23 cellular contexts compared by ENCODE assay signal in genomic region chr12:93080452-93080851, GRCh38.
DNase-seq lines count a peak whose midpoint lies in the region; ATAC-seq and TF ChIP-seq lines count a peak whose summit lies in the region.
"Had no signal": no experiment of that assay in that cellular context is flagged by ENCODE, and none has a peak within 500 bp of the region (broad histone marks: within the 10 kb centered on the region; RNA-seq: fewer than 3 reads in every experiment).

No MANE protein-coding gene starts in this region.

- POLR2A ChIA-PET in WTC11 (lab: Charles Lee): interaction anchor here (1.5 kb wide), 1 partner anchor 151 kb away, joined by 5 read pairs; the partner anchor contains the start of gene EEA1
- POLR2A ChIA-PET in A673 (lab: Charles Lee; ENCODE audit: low non-redundant PET): no interaction called here

- H3K9me3 ChIP-seq in iPS DF 6.9 (ENCODE audit: control insufficient read depth, insufficient read depth, low read length) (no peaks in the 10 kb centered on the region), osteoblast (ENCODE audit: low read depth, low read length) (no peaks in the 10 kb centered on the region), A673 (ENCODE audit: low read depth, low read length, poor library complexity, severe bottlenecking) (no peaks in the 10 kb centered on the region)
- H3K9me3 ChIP-seq: pancreas, sigmoid colon, thoracic aorta had no signal

- peaks cover 15% of the 10 kb centered on the region for H3K9me3 Mint-ChIP-seq in WTC11
- H3K9me3 Mint-ChIP-seq: activated CD8-positive, alpha-beta T cell treated with anti-CD3 and anti-CD28 coated beads for 36 hours; activated naive CD4-positive, alpha-beta T cell treated with anti-CD3 and anti-CD28 coated beads for 36 hours; central memory CD8-positive, alpha-beta T cell had no signal

- peak overlapping the region; percentile 53 for H3K4me3 Mint-ChIP-seq in WTC11
- H3K4me3 Mint-ChIP-seq: activated CD8-positive, alpha-beta T cell treated with anti-CD3 and anti-CD28 coated beads for 36 hours; activated naive CD4-positive, alpha-beta T cell treated with anti-CD3 and anti-CD28 coated beads for 36 hours; CD14-positive monocyte; central memory CD8-positive, alpha-beta T cell; stimulated activated naive B cell treated with anti-CD40 and anti-IgM and Interleukin-4, amounts not matched to agents 10 μg/mL and 1 μg/mL and 100 μg/mL, for 72 hours had no signal

- peak overlapping the region; percentile 74 for H3K27ac ChIP-seq in iPS DF 6.9 (ENCODE audit: low read length)
- H3K27ac ChIP-seq in osteoblast (ENCODE audit: low read depth, low read length): peak overlapping the region; percentile 49
- no peak overlapping the region for H3K27ac ChIP-seq in substantia nigra (ENCODE audit: low read depth, low read length, poor library complexity, severe bottlenecking)
- no peak overlapping the region for H3K27ac ChIP-seq in A673 (ENCODE audit: low read depth, low read length, poor library complexity, severe bottlenecking)
- H3K27ac ChIP-seq: pancreas, sigmoid colon, thoracic aorta had no signal

- no CpG with 5 or more reads among the region's 2 CpGs for WGBS in iPS DF 6.9 (ENCODE audit: insufficient coverage, insufficient read length)

- intact Hi-C loops in A673 (cut with micrococcal nuclease; ENCODE audit: unreplicated experiment): no loop called here

- H3K36me3 ChIP-seq in H7 (replicated peaks; ENCODE audit: control insufficient read depth, insufficient read depth, low read length) (no peaks in the 10 kb centered on the region), iPS DF 6.9 (ENCODE audit: control insufficient read depth, insufficient read depth, low read length) (no peaks in the 10 kb centered on the region), osteoblast (ENCODE audit: insufficient read depth, low read length) (no peaks in the 10 kb centered on the region), A673 (ENCODE audit: insufficient read depth, low read length, poor library complexity, severe bottlenecking) (no peaks in the 10 kb centered on the region)
- H3K36me3 ChIP-seq: pancreas, sigmoid colon, thoracic aorta had no signal

- peak overlapping the region; percentile 28 for H2AFZ ChIP-seq in osteoblast (ENCODE audit: low read length)

- no peaks in the 10 kb centered on the region for H3K27me3 ChIP-seq in H7 (ENCODE audit: control insufficient read depth, insufficient read depth, low read length)
- no peaks in the 10 kb centered on the region for H3K27me3 ChIP-seq in iPS DF 6.9 (ENCODE audit: control insufficient read depth, insufficient read depth, low read length)
- H3K27me3 ChIP-seq in osteoblast (ENCODE audit: insufficient read depth, low read length): no peaks in the 10 kb centered on the region
- H3K27me3 ChIP-seq in A673 (replicated peaks; ENCODE audit: insufficient read depth, low read depth, low read length, poor library complexity): no peaks in the 10 kb centered on the region
- H3K27me3 ChIP-seq: pancreas, sigmoid colon had no signal

- H3K79me2 ChIP-seq in osteoblast (ENCODE audit: insufficient read depth, low read length): no peaks in the 10 kb centered on the region

- ATAC-seq in WTC11 (peak; percentile 94), HG02642 (IDR thresholded peaks at IDR 0.05; ENCODE audit: poor library complexity, unreplicated experiment) (no peak)
- ATAC-seq: activated CD8-positive, alpha-beta T cell treated with anti-CD3 and anti-CD28 coated beads for 36 hours; pancreas; stimulated activated naive B cell treated with anti-CD40 and anti-IgM and Interleukin-4, amounts not matched to agents 10 μg/mL and 1 μg/mL and 100 μg/mL, for 72 hours had no signal

- TF ChIP-seq CTCF in WTC11 (IDR thresholded peaks at IDR 0.05) (no peak), osteoblast (IDR thresholded peaks at IDR 0.05; ENCODE audit: extremely low read depth, low read depth, low read length) (no peak), A673 (conservative IDR thresholded peaks at IDR 0.05; ENCODE audit: low read depth, low read length) (no peak)

- BruUV-seq in A673 (replicated peaks; lab: Mats Ljungman, UMichigan): no TSS peak

- H3K27ac Mint-ChIP-seq in WTC11: peak overlapping the region; percentile 95
- H3K27ac Mint-ChIP-seq: activated CD8-positive, alpha-beta T cell treated with anti-CD3 and anti-CD28 coated beads for 36 hours; activated naive CD4-positive, alpha-beta T cell treated with anti-CD3 and anti-CD28 coated beads for 36 hours; stimulated activated naive B cell treated with anti-CD40 and anti-IgM and Interleukin-4, amounts not matched to agents 10 μg/mL and 1 μg/mL and 100 μg/mL, for 72 hours had no signal

- peaks cover 9% of the 10 kb centered on the region for H3K36me3 Mint-ChIP-seq in WTC11
- H3K36me3 Mint-ChIP-seq: CD14-positive monocyte had no signal

- H3K4me3 ChIP-seq in H7 (ENCODE audit: insufficient read depth, low read depth, low read length) (no peak overlapping the region), iPS DF 6.9 (ENCODE audit: low read length) (no peak overlapping the region), osteoblast (ENCODE audit: insufficient read depth, low read length) (no peak overlapping the region), A673 (ENCODE audit: low read depth, low read length, poor library complexity, severe bottlenecking) (no peak overlapping the region)
- H3K4me3 ChIP-seq: pancreas, sigmoid colon, thoracic aorta had no signal

- peaks cover 55% of the 10 kb centered on the region for H3K4me1 Mint-ChIP-seq in WTC11
- H3K4me1 Mint-ChIP-seq: CD14-positive monocyte; central memory CD8-positive, alpha-beta T cell had no signal

- CTCF ChIA-PET in WTC11 (lab: Charles Lee): interaction anchor here (1.0 to 1.9 kb wide), 5 partner anchors 14 to 150 kb away, joined by 3 to 9 read pairs (median 5); no protein-coding TSS in a partner anchor
- CTCF ChIA-PET in A673 (lab: Charles Lee): no interaction called here

- peak overlapping the region; percentile 72 for H3K4me2 ChIP-seq in osteoblast (ENCODE audit: insufficient read depth, low read length)

- peaks cover 19% of the 10 kb centered on the region for H3K27me3 Mint-ChIP-seq in WTC11 (ENCODE audit: low read depth)

- no peaks in the 10 kb centered on the region for H4K20me1 ChIP-seq in osteoblast (ENCODE audit: insufficient read depth, low read length)

- peaks cover 8% of the 10 kb centered on the region; the same call in 1 of the 2 replicates for H3K4me1 ChIP-seq in iPS DF 6.9 (ENCODE audit: control insufficient read depth, insufficient read depth, low read length)
- H3K4me1 ChIP-seq in osteoblast (ENCODE audit: insufficient read depth, low read length): peaks cover 22% of the 10 kb centered on the region
- peaks cover 15% of the 10 kb centered on the region for H3K4me1 ChIP-seq in A673 (ENCODE audit: insufficient read depth, low read length, poor library complexity, severe bottlenecking)
- H3K4me1 ChIP-seq: pancreas, sigmoid colon had no signal

- peak; percentile 65 for DNase-seq in H7
- DNase-seq in WTC11 (ENCODE audit: low spot score): peak; percentile 26
- peak; percentile 35 for DNase-seq in iPS DF 6.9 (ENCODE audit: low read depth, low spot score)
- no peak for DNase-seq in osteoblast (ENCODE audit: insufficient read length, low spot score, missing footprints)
- no peak for DNase-seq in substantia nigra (lab: John Stamatoyannopoulos, UW)
- no peak for DNase-seq in activated T-cell treated with anti-CD3 and anti-CD28 coated beads, Interleukin-2, amount 50 U/mL, for 48 hours
- DNase-seq in A673 (ENCODE audit: low spot score): no peak
- DNase-seq: activated CD4-positive, CD25-positive, alpha-beta regulatory T cell; activated CD8-positive, alpha-beta T cell treated with anti-CD3 and anti-CD28 coated beads for 36 hours; activated naive CD4-positive, alpha-beta T cell treated with anti-CD3 and anti-CD28 coated beads for 36 hours; DMS153; glutamatergic neuron; NCI-H2029 treated with DMSO at 0.1 percent for 48 hours; pancreas; RPMI8226; sigmoid colon; stimulated activated CD4-positive, alpha-beta T cell treated with anti-CD3 and anti-CD28 coated beads, Interleukin-1b, Interleukin-23, amount 100 ng/mL, for 48 hours; stimulated activated naive B cell treated with anti-CD40 and anti-IgM and Interleukin-4, amounts not matched to agents 10 μg/mL and 1 μg/mL and 100 μg/mL, for 72 hours; T-helper 9 cell had no signal

TF ChIP-seq in WTC11, 78 proteins besides CTCF, POLR2A, EP300 and RAD21:
- TF ChIP-seq FOXK1 (CRISPR knock-in tag; IDR thresholded peaks at IDR 0.05) (no peak), ZNF396 (CRISPR knock-in tag; IDR thresholded peaks at IDR 0.05; ENCODE audit: borderline replicate concordance) (0 out of 2 replicates have a peak, but pooled peaks have one; percentile 72)

Comparison
In these comparisons a context has a peak if more than half of its experiments do, and no peak if none do; other contexts are left out.
1. DNase-seq: peak in H7 (single experiment), WTC11 (single experiment) and iPS DF 6.9 (single experiment); none in osteoblast (single experiment), substantia nigra (0 of 49), activated T-cell treated with anti-CD3 and anti-CD28 coated beads, Interleukin-2, amount 50 U/mL, for 48 hours (0 of 2) and A673 (single experiment).
2. H3K27ac ChIP-seq: peak in iPS DF 6.9 (single experiment) and osteoblast (single experiment); none in substantia nigra (single experiment) and A673 (single experiment).